ENCODE assay signal across 17 cellular contexts in the genomic region with DNA sequence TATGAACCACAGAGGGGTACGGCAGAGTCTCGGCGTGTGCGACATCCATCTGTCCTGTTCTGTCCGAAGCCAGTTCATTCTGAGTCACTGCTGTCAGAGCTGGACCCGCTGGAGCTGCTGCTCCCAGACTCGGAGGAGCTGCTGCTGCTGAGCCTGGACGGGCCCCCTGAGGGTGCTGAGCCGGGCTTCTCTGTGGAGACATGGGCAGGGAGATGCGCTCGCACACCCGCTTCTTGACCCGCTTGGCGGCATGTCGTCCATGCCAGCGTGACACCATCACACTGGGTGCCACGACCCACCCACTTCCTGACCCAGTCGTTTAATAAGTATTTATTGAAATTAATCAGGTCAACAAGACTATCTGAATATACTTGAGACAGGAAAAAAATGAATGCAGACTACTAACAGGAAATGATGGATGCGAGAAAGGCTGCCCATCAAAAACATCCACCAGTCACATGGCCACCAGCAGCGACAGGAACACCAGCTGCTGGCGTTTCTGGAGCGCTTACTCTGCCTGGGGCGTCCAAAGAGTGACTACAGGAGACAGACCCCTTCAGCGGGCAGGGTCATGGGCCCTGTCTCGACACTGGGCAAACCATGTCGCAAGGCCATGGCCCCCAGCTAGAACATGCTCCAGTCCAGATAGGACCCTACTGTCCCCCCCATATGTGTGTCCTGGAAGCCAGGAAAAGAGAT.
"Had no signal": no experiment of that assay in that cellular context is flagged by ENCODE, and none has a peak within 500 bp of the region (broad histone marks: within the 10 kb centered on the region; RNA-seq: fewer than 3 reads in every experiment).

No MANE protein-coding gene starts in this region.

- H3K9me3 Mint-ChIP-seq: endodermal cell; stimulated activated naive CD8-positive, alpha-beta T cell treated with anti-CD3 and anti-CD28 coated beads, Interleukin-15, Interleukin-2, amounts not matched to agents 100 ng/mL and 50 ng/mL, for 24 hours had no signal

- H3K4me3 ChIP-seq: coronary artery, smooth muscle cell, tibial artery, upper lobe of right lung, vagina had no signal

- H3K27me3 Mint-ChIP-seq: naive B cell; stimulated activated memory B cell treated with anti-CD40 and anti-IgM and Interleukin-4, amounts not matched to agents 10 μg/mL and 1 μg/mL and 100 μg/mL, for 72 hours; stimulated activated naive CD8-positive, alpha-beta T cell treated with anti-CD3 and anti-CD28 coated beads, Interleukin-15, Interleukin-2, amounts not matched to agents 100 ng/mL and 50 ng/mL, for 24 hours had no signal

- H3K27ac Mint-ChIP-seq: endodermal cell; naive B cell; nephron; stimulated activated memory B cell treated with anti-CD40 and anti-IgM and Interleukin-4, amounts not matched to agents 10 μg/mL and 1 μg/mL and 100 μg/mL, for 72 hours; stimulated activated naive CD8-positive, alpha-beta T cell treated with anti-CD3 and anti-CD28 coated beads, Interleukin-15, Interleukin-2, amounts not matched to agents 100 ng/mL and 50 ng/mL, for 24 hours had no signal

- H3K4me1 Mint-ChIP-seq: endodermal cell; naive B cell; nephron; stimulated activated memory B cell treated with anti-CD40 and anti-IgM and Interleukin-4, amounts not matched to agents 10 μg/mL and 1 μg/mL and 100 μg/mL, for 72 hours had no signal

- H3K9me3 ChIP-seq: upper lobe of right lung had no signal

- H3K27ac ChIP-seq: coronary artery, foreskin keratinocyte, tibial artery, upper lobe of right lung, vagina had no signal

- H3K4me3 Mint-ChIP-seq: endodermal cell; nephron; stimulated activated memory B cell treated with anti-CD40 and anti-IgM and Interleukin-4, amounts not matched to agents 10 μg/mL and 1 μg/mL and 100 μg/mL, for 72 hours; stimulated activated naive CD8-positive, alpha-beta T cell treated with anti-CD3 and anti-CD28 coated beads, Interleukin-15, Interleukin-2, amounts not matched to agents 100 ng/mL and 50 ng/mL, for 24 hours had no signal

- DNase-seq: effector CD4-positive, alpha-beta T cell; endodermal cell; erythroblast; foreskin keratinocyte; left cardiac atrium; left ventricle myocardium superior; mesendoderm; naive B cell; stimulated activated CD4-positive, alpha-beta T cell treated with anti-CD3 and anti-CD28 coated beads, Interleukin-4, amount 100 ng/mL, for 24 hours; tibial artery; upper lobe of right lung had no signal

- H3K27me3 ChIP-seq: foreskin keratinocyte, tibial artery, upper lobe of right lung, vagina had no signal

- ATAC-seq: foreskin keratinocyte; left cardiac atrium; left ventricle myocardium superior; stimulated activated memory B cell treated with anti-CD40 and anti-IgM and Interleukin-4, amounts not matched to agents 10 μg/mL and 1 μg/mL and 100 μg/mL, for 72 hours; upper lobe of right lung had no signal

- H3K4me1 ChIP-seq: foreskin keratinocyte, tibial artery, upper lobe of right lung, vagina had no signal
